Comparison of ENCODE assay signal across 8 cellular contexts in genomic region chr16:15887283-15887682, GRCh38. TPM values are rescaled to one million over a fixed set of nuclear protein-coding genes. Genes with fewer than 3 reads are reported as not detected.
A peak's percentile ranks its signal among the peaks of the same experiment; 100 is the strongest.
DNase-seq lines count a peak whose midpoint lies in the region; ATAC-seq, FAIRE-seq and TF ChIP-seq lines count a peak whose summit lies in the region.

No MANE protein-coding gene starts in this region.

- H3K36me3 ChIP-seq in astrocyte (ENCODE audit: insufficient read depth, low read length) (peaks cover 6% of the 10 kb centered on the region), lower lobe of right lung (peaks cover 19% of the 10 kb centered on the region), upper lobe of right lung (peaks cover 18% of the 10 kb centered on the region)

- CTCF ChIA-PET in activated naive CD4-positive, alpha-beta T cell treated with anti-CD3 and anti-CD28 coated beads, Interleukin-2, amount 10 ng/mL, durations not matched to agents 7 days and 5 days (lab: Charles Lee): no interaction called here

- H3K4me3 ChIP-seq in astrocyte (ENCODE audit: insufficient read depth, low read depth, low read length) (peak overlapping the region; percentile 99), lower lobe of right lung (peak overlapping the region; percentile 91), upper lobe of right lung (peak overlapping the region; percentile 89)

- H3K27ac ChIP-seq in astrocyte (ENCODE audit: low read depth, low read length) (no peak overlapping the region), lower lobe of right lung (peak overlapping the region; percentile 92), upper lobe of right lung (no peak overlapping the region)

- DNase-seq in activated naive CD4-positive, alpha-beta T cell treated with anti-CD3 and anti-CD28 coated beads, Interleukin-2, amount 10 ng/mL, durations not matched to agents 7 days and 5 days: no peak
- no peak for DNase-seq in activated naive CD4-positive, alpha-beta T cell (lab: John Stamatoyannopoulos, UW)
- DNase-seq in astrocyte (ENCODE audit: low read depth) (no peak), lower lobe of right lung (no peak), upper lobe of right lung (no peak), HCEC 1CT (no peak)

- H3K36me3 Mint-ChIP-seq in activated naive CD4-positive, alpha-beta T cell treated with anti-CD3 and anti-CD28 coated beads, Interleukin-2, amount 10 ng/mL, durations not matched to agents 7 days and 5 days: peaks cover 19% of the 10 kb centered on the region
- peaks cover 2% of the 10 kb centered on the region for H3K36me3 Mint-ChIP-seq in astrocyte (ENCODE audit: low read depth, unreplicated experiment)

- no peaks in the 10 kb centered on the region for H3K9me3 Mint-ChIP-seq in activated naive CD4-positive, alpha-beta T cell treated with anti-CD3 and anti-CD28 coated beads, Interleukin-2, amount 10 ng/mL, durations not matched to agents 7 days and 5 days
- H3K9me3 Mint-ChIP-seq in astrocyte (ENCODE audit: unreplicated experiment): no peaks in the 10 kb centered on the region

- TF ChIP-seq CTCF in astrocyte (IDR thresholded peaks at IDR 0.05; ENCODE audit: insufficient read depth, low read depth, low read length): no peak
- no peak for TF ChIP-seq CTCF in lower lobe of right lung (IDR thresholded peaks at IDR 0.05)
- TF ChIP-seq CTCF in upper lobe of right lung (IDR thresholded peaks at IDR 0.05): no peak

- peak overlapping the region; percentile 97 for H3K9ac ChIP-seq in astrocyte (ENCODE audit: low read length)

- intact Hi-C loops in lower lobe of right lung (cut with DNase I) (no loop called here), upper lobe of right lung (cut with DNase I) (no loop called here)

- H3K4me1 ChIP-seq in astrocyte (ENCODE audit: insufficient read depth, low read length) (peaks cover 12% of the 10 kb centered on the region), lower lobe of right lung (peaks cover 30% of the 10 kb centered on the region), upper lobe of right lung (peaks cover 24% of the 10 kb centered on the region)

- H3K27me3 Mint-ChIP-seq in activated naive CD4-positive, alpha-beta T cell treated with anti-CD3 and anti-CD28 coated beads, Interleukin-2, amount 10 ng/mL, durations not matched to agents 7 days and 5 days: no peaks in the 10 kb centered on the region
- no peaks in the 10 kb centered on the region for H3K27me3 Mint-ChIP-seq in astrocyte (ENCODE audit: low read depth, unreplicated experiment)

- peak overlapping the region; percentile 91 for H3K4me2 ChIP-seq in astrocyte (ENCODE audit: low read length)

- no peak for FAIRE-seq in astrocyte (lab: Jason Lieb, UNC)

- H3K4me3 Mint-ChIP-seq in activated naive CD4-positive, alpha-beta T cell treated with anti-CD3 and anti-CD28 coated beads, Interleukin-2, amount 10 ng/mL, durations not matched to agents 7 days and 5 days: peak overlapping the region; percentile 97
- peak overlapping the region; percentile 100 for H3K4me3 Mint-ChIP-seq in astrocyte (ENCODE audit: unreplicated experiment)

- H3K4me1 Mint-ChIP-seq in activated naive CD4-positive, alpha-beta T cell treated with anti-CD3 and anti-CD28 coated beads, Interleukin-2, amount 10 ng/mL, durations not matched to agents 7 days and 5 days: peaks cover 36% of the 10 kb centered on the region
- H3K4me1 Mint-ChIP-seq in astrocyte (ENCODE audit: low read depth, unreplicated experiment): peaks cover 6% of the 10 kb centered on the region

- ATAC-seq in lower lobe of right lung (no peak), upper lobe of right lung (no peak), GM18519 (IDR thresholded peaks at IDR 0.05; ENCODE audit: low FRiP score, unreplicated experiment) (no peak)
- ATAC-seq in activated CD4-positive, CD25-positive, alpha-beta regulatory T cell treated with anti-CD3 and anti-CD28 coated beads, Interleukin-2, amount 50 U/mL, for 24 hours: no peak

- H4K20me1 ChIP-seq in astrocyte (ENCODE audit: insufficient read depth, low read length): peaks cover 12% of the 10 kb centered on the region

- peaks cover 55% of the 10 kb centered on the region for H3K79me2 ChIP-seq in astrocyte (ENCODE audit: insufficient read depth, low read length)

- no peak overlapping the region for H2AFZ ChIP-seq in astrocyte (ENCODE audit: low read depth, low read length)

- H3K27me3 ChIP-seq in astrocyte (ENCODE audit: insufficient read depth, low read length): no peaks in the 10 kb centered on the region
- no peaks in the 10 kb centered on the region for H3K27me3 ChIP-seq in lower lobe of right lung (ENCODE audit: low read depth)
- H3K27me3 ChIP-seq in upper lobe of right lung: no peaks in the 10 kb centered on the region

- H3K9me3 ChIP-seq in astrocyte (ENCODE audit: insufficient read depth, low read depth, low read length) (no peaks in the 10 kb centered on the region), lower lobe of right lung (no peaks in the 10 kb centered on the region), upper lobe of right lung (no peaks in the 10 kb centered on the region)

- peak overlapping the region; percentile 96 for H3K27ac Mint-ChIP-seq in activated naive CD4-positive, alpha-beta T cell treated with anti-CD3 and anti-CD28 coated beads, Interleukin-2, amount 10 ng/mL, durations not matched to agents 7 days and 5 days
- H3K27ac Mint-ChIP-seq in astrocyte (ENCODE audit: unreplicated experiment): no peak overlapping the region

RNA-seq across cellular contexts. Expression of gene CEP20, which starts 1.1 kb away (rescaled TPM):
- 25.7 and 27.5 TPM in 2 replicates for total RNA-seq in astrocyte
- 24.1 TPM for total RNA-seq in lower lobe of right lung
- total RNA-seq in upper lobe of right lung: 30.3 TPM

RNA-seq across cellular contexts. Expression of gene MYH11, which starts 30.5 kb away (rescaled TPM):
- total RNA-seq in astrocyte (1.0 and 1.7 TPM in 2 replicates), lower lobe of right lung (102 TPM), upper lobe of right lung (106 TPM)

Comparison
In these comparisons a context has a peak if more than half of its experiments do, and no peak if none do; other contexts are left out.
1. RNA of gene MYH11, which starts 30.5 kb away (total RNA-seq): 106 TPM in upper lobe of right lung (single experiment) and 102 TPM in lower lobe of right lung (single experiment); 1.0 to 1.7 TPM in astrocyte; every median in the first group is over 10 times any median in the second.
2. Peak in every context shown above with its lines, with median percentiles within 50 percentile points of each other: H3K4me3 ChIP-seq.